ENCODE assay signal across 7 cellular contexts in genomic region chr15:55897560-55898336, GRCh38.
DNase-seq lines count a peak whose midpoint lies in the region; ATAC-seq, FAIRE-seq and TF ChIP-seq lines count a peak whose summit lies in the region.

No MANE protein-coding gene starts in this region.

- H3K27me3 Mint-ChIP-seq in T-cell = no peaks in the 10 kb centered on the region

- no peaks in the 10 kb centered on the region for H3K36me3 Mint-ChIP-seq in T-cell

- H3K27ac Mint-ChIP-seq in T-cell = no peak overlapping the region

- no peaks in the 10 kb centered on the region for H3K9me3 Mint-ChIP-seq in T-cell

- peak; percentile 91 for TF ChIP-seq CTCF in fibroblast of the aortic adventitia (IDR thresholded peaks at IDR 0.05; ENCODE audit: insufficient read depth, low read length)
- TF ChIP-seq CTCF in pancreas (IDR thresholded peaks at IDR 0.05) = peak; percentile 59 to 79 (median 68)

- H3K27ac ChIP-seq in SJCRH30 = no peak overlapping the region
- no peak overlapping the region for H3K27ac ChIP-seq in pancreas

- H3K27me3 ChIP-seq in SJCRH30 = no peaks in the 10 kb centered on the region
- no peaks in the 10 kb centered on the region for H3K27me3 ChIP-seq in pancreas

- no peak overlapping the region for H3K4me3 Mint-ChIP-seq in T-cell

- 22 to 26% methylated on average over 6 of the region's 6 CpGs for WGBS in pancreas, 2 donors

- H3K4me1 Mint-ChIP-seq in T-cell = peaks cover 12 to 21% (median 14%) of the 10 kb centered on the region in 3 donors

- no peaks in the 10 kb centered on the region; the same call in 1 of the 2 replicates for H3K4me1 ChIP-seq in SJCRH30
- no peaks in the 10 kb centered on the region for H3K4me1 ChIP-seq in pancreas

- CTCF ChIA-PET in T-cell (lab: Charles Lee) = no interaction called here

- DNase-seq in HT1080 (ENCODE audit: low read depth) = peak; percentile 51
- DNase-seq in SJCRH30 = peak; percentile 58 to 82
- peak; percentile 73 for DNase-seq in fibroblast of the aortic adventitia (ENCODE audit: low read depth)
- DNase-seq in pancreas = peak in 4 of 6 donors; percentile 9 to 63 (median 54)
- no peak for DNase-seq in T-cell

- peak; percentile 89 for FAIRE-seq in G401.6 (lab: Jason Lieb, UNC)
- peak; percentile 23 for FAIRE-seq in pancreas (lab: Jason Lieb, UNC)

- POLR2A ChIA-PET in T-cell (lab: Charles Lee) = no interaction called here

- intact Hi-C loops in pancreas (cut with DNase I) = no loop called here

- no peaks in the 10 kb centered on the region for H3K9me3 ChIP-seq in SJCRH30 (replicated peaks)
- no peaks in the 10 kb centered on the region for H3K9me3 ChIP-seq in pancreas

- H3K4me3 ChIP-seq in SJCRH30 = no peak overlapping the region
- no peak overlapping the region for H3K4me3 ChIP-seq in fibroblast of the aortic adventitia (ENCODE audit: low read depth, low read length)
- H3K4me3 ChIP-seq in pancreas = no peak overlapping the region

- no peaks in the 10 kb centered on the region for H3K36me3 ChIP-seq in SJCRH30
- H3K36me3 ChIP-seq in pancreas = no peaks in the 10 kb centered on the region

- ATAC-seq in pancreas (peak; percentile 89 to 97 (median 94)), HG03432 (IDR thresholded peaks at IDR 0.05; ENCODE audit: unreplicated experiment) (no peak), T-cell (replicated peaks in 1 of 4) (no peak)

Comparison
In these comparisons a context has a peak if more than half of its experiments do, and no peak if none do; other contexts are left out.
1. DNase-seq: peak in HT1080 (single experiment), SJCRH30 (2 of 2), fibroblast of the aortic adventitia (single experiment) and pancreas (4 of 6); none in T-cell (0 of 34).
2. ATAC-seq: peak in pancreas (4 of 4); none in HG03432 (single experiment) and T-cell (0 of 4).